ENCODE assay signal across 8 cellular contexts in the genomic region with DNA sequence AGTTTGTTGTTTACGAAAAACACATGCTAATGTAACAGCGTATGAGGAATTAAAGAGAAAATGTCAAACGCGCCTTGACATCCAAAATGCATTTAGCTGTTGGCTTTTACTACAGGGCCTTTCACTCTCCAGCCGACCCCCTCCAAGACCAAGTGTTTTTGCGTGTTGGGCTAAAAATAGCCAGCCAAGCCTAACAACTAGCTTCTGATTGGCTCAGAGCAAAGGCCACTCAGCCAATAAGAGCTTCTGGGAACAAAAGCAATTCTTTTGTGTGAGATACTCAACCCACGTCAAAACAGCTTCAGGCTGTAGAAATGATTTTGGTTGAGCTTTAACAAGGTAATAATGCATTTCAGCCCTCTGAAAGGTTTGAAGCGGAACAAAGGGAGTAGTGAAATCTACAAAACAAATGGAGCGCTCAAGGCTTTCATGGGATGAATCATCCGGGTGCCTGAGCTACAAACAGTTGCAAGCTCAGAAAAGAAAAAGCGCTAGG.
DNase-seq lines count a peak whose midpoint lies in the region; ATAC-seq and TF ChIP-seq lines count a peak whose summit lies in the region.

No MANE protein-coding gene starts in this region.

- H3K4me1 Mint-ChIP-seq in endothelial cell (ENCODE audit: unreplicated experiment): peaks cover 6% of the 10 kb centered on the region
- peaks cover 4% of the 10 kb centered on the region for H3K4me1 Mint-ChIP-seq in memory B cell

- H3K9me3 ChIP-seq in SK-N-MC (ENCODE audit: low read depth, low read length) (no peaks in the 10 kb centered on the region), thoracic aorta (no peaks in the 10 kb centered on the region)

- peaks cover 0 to 22% of the 10 kb centered on the region in 2 donors for H3K4me1 ChIP-seq in thoracic aorta (ENCODE audit: control insufficient read depth in 1 of 2, low read depth in 2 of 2)

- H3K27ac Mint-ChIP-seq in endothelial cell (ENCODE audit: unreplicated experiment): peak overlapping the region; percentile 92
- H3K27ac Mint-ChIP-seq in memory B cell: peak overlapping the region; percentile 57

- H3K4me3 Mint-ChIP-seq in endothelial cell (ENCODE audit: unreplicated experiment) (peak overlapping the region; percentile 90), memory B cell (peak overlapping the region; percentile 82)

- H3K27me3 Mint-ChIP-seq in endothelial cell (ENCODE audit: unreplicated experiment): peaks cover 5% of the 10 kb centered on the region
- H3K27me3 Mint-ChIP-seq in memory B cell: peaks cover 7% of the 10 kb centered on the region

- no peaks in the 10 kb centered on the region for H3K36me3 Mint-ChIP-seq in endothelial cell (ENCODE audit: low read depth, unreplicated experiment)
- H3K36me3 Mint-ChIP-seq in memory B cell: no peaks in the 10 kb centered on the region

- H3K27ac ChIP-seq in SK-N-MC: peak overlapping the region; percentile 94
- H3K27ac ChIP-seq in thoracic aorta: no peak overlapping the region

- H3K4me3 ChIP-seq in SK-N-MC (peak overlapping the region; percentile 76), thoracic aorta (peak overlapping the region; percentile 68)

- H3K27me3 ChIP-seq in thoracic aorta (replicated peaks; ENCODE audit: insufficient read depth): no peaks in the 10 kb centered on the region

- H3K9ac ChIP-seq in SK-N-MC (ENCODE audit: insufficient read length): peak overlapping the region; percentile 38

- H3K9me3 Mint-ChIP-seq in endothelial cell (ENCODE audit: unreplicated experiment) (no peaks in the 10 kb centered on the region), memory B cell (no peaks in the 10 kb centered on the region)

- peak; percentile 48 for ATAC-seq in HG03439 (IDR thresholded peaks at IDR 0.05; ENCODE audit: unreplicated experiment)
- ATAC-seq in memory B cell (ENCODE audit: low read depth): peak; percentile 25
- ATAC-seq in thoracic aorta (ENCODE audit: insufficient number of reproducible peaks, low FRiP score, low read depth): no peak

- no peak for TF ChIP-seq CTCF in endothelial cell (IDR thresholded peaks at IDR 0.05; ENCODE audit: unreplicated experiment)
- TF ChIP-seq CTCF in thoracic aorta (IDR thresholded peaks at IDR 0.05): no peak

- H3K36me3 ChIP-seq in SK-N-MC (ENCODE audit: insufficient read depth, low read length) (no peaks in the 10 kb centered on the region), thoracic aorta (no peaks in the 10 kb centered on the region)

- DNase-seq in CD1c-positive myeloid dendritic cell (ENCODE audit: extremely low spot score): peak; percentile 8
- DNase-seq in GM19238 (ENCODE audit: insufficient read length, low spot score): peak; percentile 11
- DNase-seq in SK-N-MC (ENCODE audit: low read depth, low spot score): peak; percentile 56
- DNase-seq in endothelial cell (ENCODE audit: low spot score): peak; percentile 62
- no peak for DNase-seq in memory B cell (ENCODE audit: low spot score in 2 of 2)
- DNase-seq in thoracic aorta (ENCODE audit: low spot score): no peak
- DNase-seq in GF-D8 (lab: John Stamatoyannopoulos, UW): no peak

Comparison
In these comparisons a context has a peak if more than half of its experiments do, and no peak if none do; other contexts are left out.
1. DNase-seq: peak in CD1c-positive myeloid dendritic cell (single experiment), GM19238 (single experiment), SK-N-MC (single experiment) and endothelial cell (single experiment); none in memory B cell (0 of 2), thoracic aorta (single experiment) and GF-D8 (single experiment).